15 cellular contexts compared by ENCODE assay signal in genomic region chr5:10116594-10116993, GRCh38.
"Had no signal": no experiment of that assay in that cellular context is flagged by ENCODE, and none has a peak within 500 bp of the region (broad histone marks: within the 10 kb centered on the region; RNA-seq: fewer than 3 reads in every experiment).

No MANE protein-coding gene starts in this region.

- H3K9me3 ChIP-seq: left lung, lower lobe of right lung had no signal

- H3K27me3 Mint-ChIP-seq: dendritic cell treated with granulocyte-macrophage colony-stimulating factor and Interleukin-4, amounts not matched to agents 40 ng/mL and 50 ng/mL, for 4 days had no signal

- H3K27ac Mint-ChIP-seq: dendritic cell treated with granulocyte-macrophage colony-stimulating factor and Interleukin-4, amounts not matched to agents 40 ng/mL and 50 ng/mL, for 4 days; effector memory CD8-positive, alpha-beta T cell had no signal

- H3K9me3 Mint-ChIP-seq: dendritic cell treated with granulocyte-macrophage colony-stimulating factor and Interleukin-4, amounts not matched to agents 40 ng/mL and 50 ng/mL, for 4 days; effector memory CD8-positive, alpha-beta T cell had no signal

- H3K27me3 ChIP-seq: esophagus muscularis mucosa, foreskin keratinocyte, gastroesophageal sphincter, heart right ventricle, left lung had no signal

- H3K4me3 Mint-ChIP-seq: dendritic cell treated with granulocyte-macrophage colony-stimulating factor and Interleukin-4, amounts not matched to agents 40 ng/mL and 50 ng/mL, for 4 days; effector memory CD8-positive, alpha-beta T cell had no signal

- H3K36me3 ChIP-seq: esophagus muscularis mucosa, gastroesophageal sphincter, heart right ventricle, left lung, lower lobe of right lung had no signal

- H3K27ac ChIP-seq: esophagus muscularis mucosa, foreskin keratinocyte, gastroesophageal sphincter, heart right ventricle, left lung, lower lobe of right lung had no signal

- H3K4me1 ChIP-seq: esophagus muscularis mucosa, foreskin keratinocyte, gastroesophageal sphincter, heart right ventricle, left lung, lower lobe of right lung had no signal

- H3K4me3 ChIP-seq: esophagus muscularis mucosa, gastroesophageal sphincter, heart right ventricle, left lung, lower lobe of right lung had no signal

- DNase-seq: cortex of kidney; effector CD8-positive, alpha-beta T cell; effector memory CD8-positive, alpha-beta T cell; foreskin keratinocyte; heart right ventricle; hippocampal formation; left cardiac atrium; left lung; left ventricle myocardium superior; lower lobe of right lung; mesenchymal stem cell; midbrain had no signal
